In genomic region chr15:41521614-41522013, GRCh38 we compare ENCODE assay signal across 25 cellular contexts. TPM values are rescaled to one million over a fixed set of nuclear protein-coding genes. Genes with fewer than 3 reads are reported as not detected.
DNase-seq lines count a peak whose midpoint lies in the region; ATAC-seq and TF ChIP-seq lines count a peak whose summit lies in the region.
"Had no signal": no experiment of that assay in that cellular context is flagged by ENCODE, and none has a peak within 500 bp of the region (broad histone marks: within the 10 kb centered on the region; RNA-seq: fewer than 3 reads in every experiment).

No MANE protein-coding gene starts in this region.

- H3K9me3 Mint-ChIP-seq in activated T-cell treated with anti-CD3 and anti-CD28 coated beads, Interleukin-2, amount 50 U/mL, for 24 hours: no peaks in the 10 kb centered on the region
- H3K9me3 Mint-ChIP-seq: CD14-positive monocyte had no signal

- no peak for DNase-seq in activated T-cell treated with anti-CD3 and anti-CD28 coated beads, Interleukin-2, amount 50 U/mL, for 24 hours
- DNase-seq in activated T-cell treated with anti-CD3 and anti-CD28 coated beads for 4 hours (no peak), left lobe of liver (ENCODE audit: low spot score) (no peak), 8988T (no peak), left ventricle myocardium inferior (no peak)
- DNase-seq: ACHN, BE2C, Calu3, DMS79 treated with DMSO at 0.1 percent for 48 hours, GF-D8, GOT3, HCEC 1CT, Kasumi-1, NCI-H1105 treated with DMSO at 0.1 percent for 48 hours, NCI-H146, NCI-H2029, NCI-H446, NCI-H524 treated with DMSO at 0.1 percent for 48 hours, NCI-H774, SJCRH30 had no signal

- peak overlapping the region; percentile 42 for H3K27ac Mint-ChIP-seq in activated T-cell treated with anti-CD3 and anti-CD28 coated beads, Interleukin-2, amount 50 U/mL, for 24 hours

- no peaks in the 10 kb centered on the region for H3K9me3 ChIP-seq in left ventricle myocardium inferior (replicated peaks)
- H3K9me3 ChIP-seq: BE2C, SJCRH30 had no signal

- peak; percentile 17 for ATAC-seq in left lobe of liver
- no peak for ATAC-seq in HG03108 (IDR thresholded peaks at IDR 0.05; ENCODE audit: unreplicated experiment)
- ATAC-seq: Right ventricle myocardium inferior had no signal

- H3K27me3 Mint-ChIP-seq in activated T-cell treated with anti-CD3 and anti-CD28 coated beads, Interleukin-2, amount 50 U/mL, for 24 hours: no peaks in the 10 kb centered on the region

- TF ChIP-seq CTCF in left ventricle myocardium inferior (IDR thresholded peaks at IDR 0.05; ENCODE audit: borderline replicate concordance): no peak

- H3K27ac ChIP-seq in left ventricle myocardium inferior (replicated peaks): no peak overlapping the region
- H3K27ac ChIP-seq: 22Rv1, SJCRH30 had no signal

- H3K27me3 ChIP-seq in left ventricle myocardium inferior (ENCODE audit: low read depth): no peaks in the 10 kb centered on the region
- H3K27me3 ChIP-seq: BE2C, SJCRH30 had no signal

- H3K4me1 Mint-ChIP-seq in activated T-cell treated with anti-CD3 and anti-CD28 coated beads, Interleukin-2, amount 50 U/mL, for 24 hours (ENCODE audit: low read depth): no peaks in the 10 kb centered on the region
- H3K4me1 Mint-ChIP-seq: CD14-positive monocyte had no signal

- H3K4me1 ChIP-seq in left ventricle myocardium inferior: no peaks in the 10 kb centered on the region
- H3K4me1 ChIP-seq: BE2C, SJCRH30 had no signal

- H3K4me3 Mint-ChIP-seq in activated T-cell treated with anti-CD3 and anti-CD28 coated beads, Interleukin-2, amount 50 U/mL, for 24 hours: no peak overlapping the region
- H3K4me3 Mint-ChIP-seq: CD14-positive monocyte had no signal

- H3K36me3 Mint-ChIP-seq in activated T-cell treated with anti-CD3 and anti-CD28 coated beads, Interleukin-2, amount 50 U/mL, for 24 hours (ENCODE audit: low read depth): peaks cover 71% of the 10 kb centered on the region

- H3K4me3 ChIP-seq in left ventricle myocardium inferior: no peak overlapping the region
- H3K4me3 ChIP-seq: SJCRH30 had no signal

- H3K36me3 ChIP-seq in left ventricle myocardium inferior: peaks cover 41% of the 10 kb centered on the region

- intact Hi-C loops in left ventricle myocardium inferior (cut with micrococcal nuclease): no loop called here

RNA-seq across cellular contexts. Expression of gene LTK, which starts 8.0 kb away (rescaled TPM):
- total RNA-seq in left lobe of liver: 2.3 TPM
- 1.2 TPM for total RNA-seq in left ventricle myocardium inferior
- total RNA-seq: M059J had no signal

RNA-seq across cellular contexts. Expression of gene RPAP1, which starts 22.4 kb away (rescaled TPM):
- total RNA-seq in left lobe of liver (23.3 TPM), left ventricle myocardium inferior (25.6 TPM)

RNA-seq across cellular contexts. Expression of gene ITPKA, which starts 27.9 kb away (rescaled TPM):
- total RNA-seq in left lobe of liver (0.91 TPM), left ventricle myocardium inferior (1.9 TPM)

RNA-seq across cellular contexts. Expression of gene TYRO3, which starts 37.4 kb away (rescaled TPM):
- total RNA-seq in left lobe of liver: 1.5 TPM
- 3.3 TPM for total RNA-seq in left ventricle myocardium inferior
